Comparison of ENCODE assay signal across 17 cellular contexts in genomic region chr7:3282457-3282856, GRCh38. TPM values are rescaled to one million over a fixed set of nuclear protein-coding genes. Genes with fewer than 3 reads are reported as not detected.
DNase-seq lines count a peak whose midpoint lies in the region; ATAC-seq, FAIRE-seq and TF ChIP-seq lines count a peak whose summit lies in the region.
"Had no signal": no experiment of that assay in that cellular context is flagged by ENCODE, and none has a peak within 500 bp of the region (broad histone marks: within the 10 kb centered on the region; RNA-seq: fewer than 3 reads in every experiment).

No MANE protein-coding gene starts in this region.

- ATAC-seq in left ventricle myocardium superior (peak; percentile 79), GM19397 (IDR thresholded peaks at IDR 0.05; ENCODE audit: unreplicated experiment) (no peak), HG03442 (IDR thresholded peaks at IDR 0.05; ENCODE audit: unreplicated experiment) (no peak)

- H3K36me3 ChIP-seq in sigmoid colon: no peaks in the 10 kb centered on the region
- H3K36me3 ChIP-seq: MG63, SJCRH30, transverse colon had no signal

- no peaks in the 10 kb centered on the region for H3K9me3 ChIP-seq in sigmoid colon
- H3K9me3 ChIP-seq: MG63, transverse colon had no signal

- peaks cover 0 to 28% (median 10%) of the 10 kb centered on the region in 4 donors for H3K4me1 ChIP-seq in sigmoid colon
- H3K4me1 ChIP-seq: SJCRH30, transverse colon had no signal

- WGBS in sigmoid colon, 2 donors: 80 to 83% methylated on average over 7 of the region's 7 CpGs

- TF ChIP-seq CTCF in sigmoid colon (IDR thresholded peaks at IDR 0.05): no peak

- DNase-seq in HTR-8/SVneo (ENCODE audit: insufficient read length, low spot score) (no peak), epithelial cell of prostate (ENCODE audit: low read depth, low spot score) (no peak), left ventricle myocardium superior (peak; percentile 40), sigmoid colon (peak; percentile 74), NCI-H2196 (lab: John Stamatoyannopoulos, UW; ENCODE audit: unreplicated experiment) (no peak)
- DNase-seq in activated naive CD4-positive, alpha-beta T cell treated with anti-CD3 and anti-CD28 coated beads, Interleukin-2, amount 50 U/mL, for 16 hours: no peak
- DNase-seq: MG63, naive B cell, NCI-H1930, NCI-H446 treated with DMSO at 0.1 percent for 48 hours, posterior cingulate gyrus, SJCRH30, T-helper 2 cell, transverse colon had no signal

- no peaks in the 10 kb centered on the region for H3K27me3 ChIP-seq in sigmoid colon
- H3K27me3 ChIP-seq: MG63, SJCRH30, transverse colon had no signal

- peak; percentile 36 for FAIRE-seq in HTR-8/SVneo (lab: Jason Lieb, UNC)
- FAIRE-seq: GM12892 had no signal

- no peak for TF ChIP-seq POLR2A in sigmoid colon (IDR thresholded peaks at IDR 0.05)

- H3K27ac ChIP-seq in epithelial cell of prostate (peak overlapping the region; percentile 52), sigmoid colon (peak overlapping the region; percentile 31 to 53 (median 44))
- H3K27ac ChIP-seq: SJCRH30 had no signal

- H3K4me3 ChIP-seq in sigmoid colon: no peak overlapping the region
- H3K4me3 ChIP-seq: MG63, SJCRH30, transverse colon had no signal

- no peak for TF ChIP-seq EP300 in sigmoid colon (IDR thresholded peaks at IDR 0.05)

- intact Hi-C loops in left ventricle myocardium superior (cut with micrococcal nuclease): no loop called here
- intact Hi-C loops in sigmoid colon (cut with DNase I): no loop called here

RNA-seq across cellular contexts. Expression of gene SDK1, which starts 18.6 kb away (rescaled TPM):
- total RNA-seq in left ventricle myocardium superior (2.5 TPM), sigmoid colon (10 to 100 TPM in 3 of 4 donors, 1 to 10 TPM in 1; 8.2 to 23.0 (median 12.8) TPM)
- 1 to 10 TPM in 1 of 3 donors, under 1 TPM in 1, not detected in 1; under 0.01 to 2.2 TPM for polyA plus RNA-seq in sigmoid colon

Comparison
In these comparisons a context has a peak if more than half of its experiments do, and no peak if none do; other contexts are left out.
1. DNase-seq: peak in left ventricle myocardium superior (single experiment) and sigmoid colon (single experiment); none in HTR-8/SVneo (single experiment), epithelial cell of prostate (single experiment), activated naive CD4-positive, alpha-beta T cell treated with anti-CD3 and anti-CD28 coated beads, Interleukin-2, amount 50 U/mL, for 16 hours (single experiment) and NCI-H2196 (single experiment).